1 cellular context compared by ENCODE assay signal in genomic region chr7:30938435-30939316, GRCh38.
TF ChIP-seq lines count a peak whose summit lies in the region.

No MANE protein-coding gene starts in this region.

TF ChIP-seq in HepG2, 621 proteins besides CTCF, POLR2A, EP300 and RAD21 (continued from another document and continues in another):
- no peak for TF ChIP-seq ZNF276 (CRISPR knock-in tag; IDR thresholded peaks at IDR 0.05; ENCODE audit: low read depth)
- no peak for TF ChIP-seq CBX2 (IDR thresholded peaks at IDR 0.05; ENCODE audit: low read depth, low read length)
- TF ChIP-seq CBX2 (CRISPR knock-in tag; IDR thresholded peaks at IDR 0.05; ENCODE audit: low read depth), result no peak
- TF ChIP-seq ZNF703 (CRISPR knock-in tag; IDR thresholded peaks at IDR 0.05; ENCODE audit: borderline replicate concordance), result no peak
- TF ChIP-seq ZBTB4 (CRISPR knock-in tag; IDR thresholded peaks at IDR 0.05; ENCODE audit: borderline replicate concordance), result no peak
- no peak for TF ChIP-seq RBM22 (optimal IDR thresholded peaks at IDR 0.05; ENCODE audit: low read length)
- TF ChIP-seq ZNF567 (CRISPR knock-in tag; IDR thresholded peaks at IDR 0.05; ENCODE audit: borderline replicate concordance), result no peak
- 0 out of 2 replicates have a peak, but pooled peaks have one; percentile 31 for TF ChIP-seq SPEN (CRISPR knock-in tag; IDR thresholded peaks at IDR 0.05; ENCODE audit: low read depth)
- no peak for TF ChIP-seq SIN3A (IDR thresholded peaks at IDR 0.05; ENCODE audit: borderline replicate concordance, low read depth, low read length)
- TF ChIP-seq ZMAT3 (CRISPR knock-in tag; conservative IDR thresholded peaks at IDR 0.05), result no peak
- no peak for TF ChIP-seq FLYWCH1 (CRISPR knock-in tag; IDR thresholded peaks at IDR 0.05)
- TF ChIP-seq TEAD3 (CRISPR knock-in tag; optimal IDR thresholded peaks at IDR 0.05; ENCODE audit: borderline replicate concordance), result peak; percentile 43
- 0 out of 2 replicates have a peak, but pooled peaks have one; percentile 43 for TF ChIP-seq ZNF3 (CRISPR knock-in tag; IDR thresholded peaks at IDR 0.05)
- no peak for TF ChIP-seq E2F5 (CRISPR knock-in tag; conservative IDR thresholded peaks at IDR 0.05)
- TF ChIP-seq ZNF687 (CRISPR knock-in tag; IDR thresholded peaks at IDR 0.05), result peak; percentile 22; the same call in 1 of the 2 replicates
- TF ChIP-seq CEBPB (IDR thresholded peaks at IDR 0.05; ENCODE audit: borderline replicate concordance, low read depth, low read length), result peak; percentile 28; the same call in 1 of the 2 replicates
- no peak for TF ChIP-seq TBX2 (CRISPR knock-in tag; IDR thresholded peaks at IDR 0.05; ENCODE audit: borderline replicate concordance)
- TF ChIP-seq ZC3H13 (CRISPR knock-in tag; IDR thresholded peaks at IDR 0.05), result no peak
- no peak for TF ChIP-seq ZNF160 (CRISPR knock-in tag; IDR thresholded peaks at IDR 0.05)
- TF ChIP-seq FOXM1 (CRISPR knock-in tag; IDR thresholded peaks at IDR 0.05), result no peak
- TF ChIP-seq ZNF207 (IDR thresholded peaks at IDR 0.05; ENCODE audit: borderline replicate concordance), result no peak
- TF ChIP-seq TCF12 (IDR thresholded peaks at IDR 0.05), result no peak
- no peak for TF ChIP-seq TCF12 (CRISPR knock-in tag; IDR thresholded peaks at IDR 0.05)
- TF ChIP-seq SIX1 (CRISPR knock-in tag; IDR thresholded peaks at IDR 0.05; ENCODE audit: borderline replicate concordance), result no peak
- peak; percentile 55 for TF ChIP-seq STAG1 (CRISPR knock-in tag; IDR thresholded peaks at IDR 0.05)
- no peak for TF ChIP-seq HNF4G (IDR thresholded peaks at IDR 0.05; ENCODE audit: borderline replicate concordance, low read depth, low read length)
- TF ChIP-seq HNF4G (CRISPR knock-in tag; IDR thresholded peaks at IDR 0.05; ENCODE audit: borderline replicate concordance, low read depth), result no peak
- no peak for TF ChIP-seq PTBP1 (IDR thresholded peaks at IDR 0.05; ENCODE audit: low read depth, low read length, poor library complexity, severe bottlenecking)
- no peak for TF ChIP-seq RORA (CRISPR knock-in tag; IDR thresholded peaks at IDR 0.05)
- no peak for TF ChIP-seq ZBTB2 (CRISPR knock-in tag; IDR thresholded peaks at IDR 0.05; ENCODE audit: low read depth)
- TF ChIP-seq SNAPC2 (CRISPR knock-in tag; IDR thresholded peaks at IDR 0.05), result no peak
- TF ChIP-seq TGIF2 (CRISPR knock-in tag; IDR thresholded peaks at IDR 0.05), result no peak
- TF ChIP-seq ZNF773 (CRISPR knock-in tag; IDR thresholded peaks at IDR 0.05; ENCODE audit: borderline replicate concordance), result no peak
- TF ChIP-seq CAMTA2 (CRISPR knock-in tag; IDR thresholded peaks at IDR 0.05; ENCODE audit: borderline replicate concordance), result no peak
- TF ChIP-seq ZNF577 (CRISPR knock-in tag; IDR thresholded peaks at IDR 0.05; ENCODE audit: borderline replicate concordance, low read depth), result no peak
- TF ChIP-seq ZNF335 (CRISPR knock-in tag; IDR thresholded peaks at IDR 0.05), result no peak
- TF ChIP-seq DMTF1 (CRISPR knock-in tag; IDR thresholded peaks at IDR 0.05), result no peak
- TF ChIP-seq ZNF503 (CRISPR knock-in tag; IDR thresholded peaks at IDR 0.05), result no peak
- TF ChIP-seq AHR (CRISPR knock-in tag; IDR thresholded peaks at IDR 0.05), result no peak
- peak; percentile 83 for TF ChIP-seq CREB1 (IDR thresholded peaks at IDR 0.05)
- peak; percentile 67 for TF ChIP-seq CREB1 (CRISPR knock-in tag; IDR thresholded peaks at IDR 0.05)
- no peak for TF ChIP-seq HIC2 (CRISPR knock-in tag; IDR thresholded peaks at IDR 0.05; ENCODE audit: low read depth)
- TF ChIP-seq POGK (CRISPR knock-in tag; conservative IDR thresholded peaks at IDR 0.05), result 0 out of 2 replicates have a peak, but pooled peaks have one; percentile 34
- 0 out of 2 replicates have a peak, but pooled peaks have one; percentile 28 for TF ChIP-seq FOSL2 (CRISPR knock-in tag; IDR thresholded peaks at IDR 0.05)
- TF ChIP-seq TCF7L2 (IDR thresholded peaks at IDR 0.05; ENCODE audit: low read depth, low read length), result no peak
- TF ChIP-seq SOX6 (IDR thresholded peaks at IDR 0.05), result no peak
- TF ChIP-seq SOX6 (CRISPR knock-in tag; IDR thresholded peaks at IDR 0.05), result no peak
- no peak for TF ChIP-seq ZFP37 (CRISPR knock-in tag; IDR thresholded peaks at IDR 0.05; ENCODE audit: borderline replicate concordance)
